In the genomic region with DNA sequence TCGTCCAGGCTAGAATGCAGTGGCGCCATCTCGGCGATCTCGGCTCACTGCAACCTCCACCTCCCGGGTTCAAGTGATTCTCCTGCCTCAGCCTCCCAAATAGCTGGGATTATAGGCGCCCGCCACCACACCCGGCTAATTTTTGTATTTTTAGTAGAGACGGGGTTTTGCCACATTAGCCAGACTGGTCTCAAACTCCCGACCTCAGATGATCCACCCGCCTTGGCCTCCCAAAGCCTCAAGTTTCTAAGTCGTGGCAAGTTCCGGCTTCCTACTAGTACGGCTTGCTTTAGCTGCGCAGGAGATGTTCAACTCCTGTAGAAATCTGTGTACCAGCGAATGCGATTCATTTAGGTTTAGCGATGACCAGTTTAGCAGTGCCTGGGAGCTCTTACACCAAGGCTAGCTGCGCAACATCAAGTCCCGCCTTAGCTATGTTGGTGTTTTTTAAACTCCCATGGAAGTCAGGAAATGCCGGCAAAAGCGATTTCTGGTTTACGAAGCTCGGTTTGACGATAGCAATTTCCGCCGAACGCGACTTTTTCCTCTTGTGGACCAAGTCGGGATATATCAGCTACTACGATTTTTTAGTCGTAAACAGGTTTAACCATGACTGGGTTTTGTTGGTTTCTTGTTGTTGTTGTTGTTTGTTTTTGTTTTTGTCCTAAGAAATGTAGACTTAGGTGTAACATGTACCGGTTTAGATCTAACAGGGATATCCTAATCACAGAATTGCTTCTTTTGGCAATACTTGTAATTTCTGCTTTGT, we compare ENCODE assay signal across 8 cellular contexts. TPM values are rescaled to one million over a fixed set of nuclear protein-coding genes. Genes with fewer than 3 reads are reported as not detected.
A peak's percentile ranks its signal among the peaks of the same experiment; 100 is the strongest.
DNase-seq lines count a peak whose midpoint lies in the region; ATAC-seq and TF ChIP-seq lines count a peak whose summit lies in the region.

No MANE protein-coding gene starts in this region.

- H3K4me1 ChIP-seq in SK-N-SH (ENCODE audit: control insufficient read depth in 1 of 2, insufficient read depth in 2 of 2, low read depth in 1 of 2, low read length in 1 of 2) = peaks cover 0 to 3% of the 10 kb centered on the region in 2 experiments; a peak in 1 of 4 replicates
- peaks cover 4% of the 10 kb centered on the region; the same call in 1 of the 2 replicates for H3K4me1 ChIP-seq in PC-9 (replicated peaks; ENCODE audit: insufficient read depth)
- H3K4me1 ChIP-seq in right cardiac atrium (ENCODE audit: control insufficient read depth, insufficient read depth, low read length) = no peaks in the 10 kb centered on the region
- peaks cover 6 to 57% (median 36%) of the 10 kb centered on the region in 6 donors for H3K4me1 ChIP-seq in spleen

- BruUV-seq in PC-9 (replicated peaks; lab: Mats Ljungman, UMichigan) = no TSS peak

- H3K9ac ChIP-seq in SK-N-SH = peak overlapping the region; percentile 47; the same call in 1 of the 2 replicates

- H3K27me3 ChIP-seq in SK-N-SH (ENCODE audit: insufficient read depth) (peaks cover 41% of the 10 kb centered on the region; the same call in 1 of the 2 replicates), PC-9 (ENCODE audit: insufficient read depth, low read depth) (no peaks in the 10 kb centered on the region), right cardiac atrium (ENCODE audit: control insufficient read depth, insufficient read depth) (no peaks in the 10 kb centered on the region), spleen (replicated peaks in 1 of 7) (peaks cover 0 to 6% (median 0%) of the 10 kb centered on the region in 7 donors)

- TF ChIP-seq CTCF in SK-N-SH (IDR thresholded peaks at IDR 0.05) = 0 out of 2 replicates have a peak, but pooled peaks have one; percentile 6
- TF ChIP-seq CTCF in PC-9 (conservative IDR thresholded peaks at IDR 0.05) = no peak
- peak in 7 of 11 experiments; percentile 5 to 41 (median 18) for TF ChIP-seq CTCF in spleen (IDR thresholded peaks at IDR 0.05 in 8 of 11, conservative IDR thresholded peaks at IDR 0.05 in 3 of 11)

- H3K36me3 ChIP-seq in SK-N-SH (replicated peaks in 1 of 2; ENCODE audit: control insufficient read depth in 1 of 2, insufficient read depth in 2 of 2, low read length in 1 of 2) (no peaks in the 10 kb centered on the region), PC-9 (ENCODE audit: low read depth) (peaks cover 5% of the 10 kb centered on the region; the same call in 1 of the 2 replicates), spleen (no peaks in the 10 kb centered on the region)

- no peaks in the 10 kb centered on the region for H3K27me3 Mint-ChIP-seq in activated naive CD8-positive, alpha-beta T cell treated with anti-CD3 and anti-CD28 coated beads, Interleukin-2, amount 10 ng/mL, durations not matched to agents 7 days and 5 days

- H3K9me3 Mint-ChIP-seq in activated naive CD8-positive, alpha-beta T cell treated with anti-CD3 and anti-CD28 coated beads, Interleukin-2, amount 10 ng/mL, durations not matched to agents 7 days and 5 days = no peaks in the 10 kb centered on the region

- H3K9me2 ChIP-seq in SK-N-SH = no peaks in the 10 kb centered on the region
- no peaks in the 10 kb centered on the region for H3K9me2 ChIP-seq in PC-9 (ENCODE audit: insufficient read depth)

- POLR2A ChIA-PET in SK-N-SH (lab: Yijun Ruan, JAX) = no interaction called here
- POLR2A ChIA-PET in PC-9 (lab: Charles Lee; ENCODE audit: unreplicated experiment) = no interaction called here
- POLR2A ChIA-PET in activated naive CD8-positive, alpha-beta T cell treated with anti-CD3 and anti-CD28 coated beads, Interleukin-2, amount 10 ng/mL, durations not matched to agents 7 days and 5 days (lab: Charles Lee) = interaction anchor here (0.7 to 12.5 kb wide), 17 partner anchors 8 to 609 kb away, joined by 3 to 503 read pairs (median 10); a partner anchor contains a TSS

- H3K79me2 ChIP-seq in SK-N-SH (ENCODE audit: insufficient read depth) (no peaks in the 10 kb centered on the region), PC-9 (ENCODE audit: low read depth) (no peaks in the 10 kb centered on the region)

- CTCF ChIA-PET in SK-N-SH (lab: Yijun Ruan, JAX) = interaction anchor here (0.9 to 5.1 kb wide), 12 partner anchors 14 to 396 kb away, joined by 3 to 41 read pairs (median 4); a partner anchor contains a TSS
- CTCF ChIA-PET in PC-9 (lab: Charles Lee) = interaction anchor here (1.1 kb wide), 1 partner anchor 14 kb away, joined by 3 read pairs; no protein-coding TSS in a partner anchor

- H3K4me3 ChIP-seq in SK-N-SH (ENCODE audit: low read depth in 2 of 2, low read length in 1 of 2) = peak overlapping the region; percentile 19 to 50; a peak in 3 of 4 replicates
- peak overlapping the region; percentile 8; the same call in 1 of the 2 replicates for H3K4me3 ChIP-seq in PC-9
- H3K4me3 ChIP-seq in right cardiac atrium (ENCODE audit: low read length) = peak overlapping the region; percentile 51
- H3K4me3 ChIP-seq in spleen = peak overlapping the region; percentile 45 to 71 (median 62)

- TF ChIP-seq POLR2A in spleen (IDR thresholded peaks at IDR 0.05) = peak in 1 of 3 donors; percentile 28

- DNase-seq in SK-N-SH (no peak), PC-9 (no peak), right cardiac atrium (peak in 1 of 3 donors; percentile 42), spleen (peak; percentile 88), cerebellum (ENCODE audit: low spot score) (no peak), NCI-H69 (lab: John Stamatoyannopoulos, UW) (no peak)
- DNase-seq in activated naive CD8-positive, alpha-beta T cell treated with anti-CD3 and anti-CD28 coated beads, Interleukin-2, amount 10 ng/mL, durations not matched to agents 7 days and 5 days = peak; percentile 69

- no peak for TF ChIP-seq EP300 in SK-N-SH (IDR thresholded peaks at IDR 0.05; ENCODE audit: borderline replicate concordance in 1 of 2, low read depth in 1 of 2, low read length in 1 of 2)

- H3K27ac ChIP-seq in SK-N-SH (ENCODE audit: low read depth in 2 of 2, low read length in 1 of 2) (peak overlapping the region; percentile 28 to 85; a peak in 3 of 4 replicates), PC-9 (no peak overlapping the region), right cardiac atrium (ENCODE audit: low read length) (peak overlapping the region; percentile 98), spleen (peak overlapping the region; percentile 97 to 100 (median 100))

- H3K4me3 Mint-ChIP-seq in activated naive CD8-positive, alpha-beta T cell treated with anti-CD3 and anti-CD28 coated beads, Interleukin-2, amount 10 ng/mL, durations not matched to agents 7 days and 5 days = peak overlapping the region; percentile 98

- TF ChIP-seq RAD21 in SK-N-SH (IDR thresholded peaks at IDR 0.05; ENCODE audit: low read length) = no peak

- H3K36me3 Mint-ChIP-seq in activated naive CD8-positive, alpha-beta T cell treated with anti-CD3 and anti-CD28 coated beads, Interleukin-2, amount 10 ng/mL, durations not matched to agents 7 days and 5 days = peaks cover 14% of the 10 kb centered on the region

- ATAC-seq in SK-N-SH treated with all-trans-retinoic acid at 6 μM for 48 hours (no peak), right cardiac atrium (peak; percentile 6 to 21)
- peak; percentile 15 for ATAC-seq in activated naive CD8-positive, alpha-beta T cell treated with anti-CD3 and anti-CD28 coated beads, Interleukin-2, amount 10 ng/mL, durations not matched to agents 7 days and 5 days (ENCODE audit: low read depth)

- H3F3A ChIP-seq in SK-N-SH (replicated peaks; ENCODE audit: insufficient read depth) (peaks cover 19% of the 10 kb centered on the region), PC-9 (ENCODE audit: insufficient read depth, low read depth) (peaks cover 21% of the 10 kb centered on the region)

- peaks cover 25% of the 10 kb centered on the region for H3K4me1 Mint-ChIP-seq in activated naive CD8-positive, alpha-beta T cell treated with anti-CD3 and anti-CD28 coated beads, Interleukin-2, amount 10 ng/mL, durations not matched to agents 7 days and 5 days

- H3K9me3 ChIP-seq in SK-N-SH (no peaks in the 10 kb centered on the region), PC-9 (ENCODE audit: insufficient read depth, low read depth) (peaks cover 17% of the 10 kb centered on the region), right cardiac atrium (ENCODE audit: control insufficient read depth, low read length) (peaks cover 15% of the 10 kb centered on the region), spleen (peaks cover 0 to 3% (median 0%) of the 10 kb centered on the region in 8 donors)

- H2AFZ ChIP-seq in SK-N-SH (ENCODE audit: low read depth) (peak overlapping the region; percentile 87), PC-9 (no peak overlapping the region)

- H3K4me2 ChIP-seq in SK-N-SH (peak overlapping the region; percentile 80; the same call in 1 of the 2 replicates), PC-9 (no peak overlapping the region)

- H3K27ac Mint-ChIP-seq in activated naive CD8-positive, alpha-beta T cell treated with anti-CD3 and anti-CD28 coated beads, Interleukin-2, amount 10 ng/mL, durations not matched to agents 7 days and 5 days = peak overlapping the region; percentile 98

- H4K20me1 ChIP-seq in SK-N-SH (ENCODE audit: insufficient read depth) = no peaks in the 10 kb centered on the region
- H4K20me1 ChIP-seq in PC-9 (ENCODE audit: insufficient read depth) = no peaks in the 10 kb centered on the region

- intact Hi-C loops in PC-9 (cut with micrococcal nuclease; ENCODE audit: unreplicated experiment) = loop anchor here (1.0 to 2.0 kb wide), 2 partner anchors 14 to 71 kb away; no protein-coding TSS in a partner anchor
- intact Hi-C loops in right cardiac atrium (cut with DNase I) = loop anchor here in 2 of 4 donors (2.0 to 5.0 kb wide), 3 partner anchors 44 to 47 kb away; a partner anchor contains a TSS
- intact Hi-C loops in spleen (cut with DNase I; ENCODE audit: low total_unique reads) = loop anchor here (2.0 to 10.0 kb wide), 2 partner anchors 49 to 79 kb away; no protein-coding TSS in a partner anchor

- 15% methylated on average over 34 of the region's 34 CpGs for whole genome bisulfite sequencing in SK-N-SH (ENCODE audit: low lambda C conversion rate)
- WGBS in right cardiac atrium = 10% methylated on average over 34 of the region's 34 CpGs
- WGBS in spleen, 5 donors = 2 to 8% (median 3%) methylated on average over 30 to 34 of the region's 34 CpGs

TF ChIP-seq in SK-N-SH, 30 proteins besides CTCF, POLR2A, EP300 and RAD21 (continues in another document):
- TF ChIP-seq TCF12 (IDR thresholded peaks at IDR 0.05) = 0 out of 2 replicates have a peak, but pooled peaks have one; percentile 5
- TF ChIP-seq MEF2A (IDR thresholded peaks at IDR 0.05; ENCODE audit: borderline replicate concordance, low read depth) = no peak

TF ChIP-seq in SK-N-SH treated with all-trans-retinoic acid at 6 μM for 48 hours, 23 proteins besides CTCF, POLR2A, EP300 and RAD21 (continues in another document):
- no peak for TF ChIP-seq ZNF8 (CRISPR knock-in tag; IDR thresholded peaks at IDR 0.05)

RNA-seq across cellular contexts. Expression of a gene that starts 46.4 kb away (rescaled TPM):
- polyA plus RNA-seq in SK-N-SH (2012; rRNA removed) (1.7 and 1.9 TPM in 2 replicates), right cardiac atrium (1.4 TPM), spleen (10 to 100 TPM; 28.9 to 44.5 (median 36.5) TPM)
- polyA plus RNA-seq in SK-N-SH (2012; cell fraction: cytosol; rRNA removed) = 0.88 and 1.4 TPM in 2 replicates
- polyA plus RNA-seq in SK-N-SH (2012; cell fraction: nucleus; rRNA removed) = 3.7 and 5.4 TPM in 2 replicates
- total RNA-seq in PC-9 (2021) (3.6 and 6.3 TPM in 2 replicates), right cardiac atrium (1 to 10 TPM in 3 of 4 donors, under 1 TPM in 1; 0.95 to 1.9 (median 1.4) TPM), spleen (10 to 100 TPM; 10.0 to 27.2 (median 16.4) TPM), cerebellum (2.9 TPM)
- total RNA-seq in activated naive CD8-positive, alpha-beta T cell treated with anti-CD3 and anti-CD28 coated beads, Interleukin-2, amount 10 ng/mL, durations not matched to agents 7 days and 5 days = 10 to 100 TPM; 39.2 to 41.1 TPM

Comparison
In these comparisons a context has a peak if more than half of its experiments do, and no peak if none do; other contexts are left out.
1. DNase-seq: peak in activated naive CD8-positive, alpha-beta T cell treated with anti-CD3 and anti-CD28 coated beads, Interleukin-2, amount 10 ng/mL, durations not matched to agents 7 days and 5 days (single experiment) and spleen (single experiment); none in SK-N-SH (single experiment), PC-9 (0 of 2), cerebellum (single experiment) and NCI-H69 (single experiment).
2. H3K4me3 ChIP-seq: peak in every context shown above with its lines; median percentile 62 in spleen; 51 in right cardiac atrium; 34 in SK-N-SH; 8 in PC-9.